In the genomic region with DNA sequence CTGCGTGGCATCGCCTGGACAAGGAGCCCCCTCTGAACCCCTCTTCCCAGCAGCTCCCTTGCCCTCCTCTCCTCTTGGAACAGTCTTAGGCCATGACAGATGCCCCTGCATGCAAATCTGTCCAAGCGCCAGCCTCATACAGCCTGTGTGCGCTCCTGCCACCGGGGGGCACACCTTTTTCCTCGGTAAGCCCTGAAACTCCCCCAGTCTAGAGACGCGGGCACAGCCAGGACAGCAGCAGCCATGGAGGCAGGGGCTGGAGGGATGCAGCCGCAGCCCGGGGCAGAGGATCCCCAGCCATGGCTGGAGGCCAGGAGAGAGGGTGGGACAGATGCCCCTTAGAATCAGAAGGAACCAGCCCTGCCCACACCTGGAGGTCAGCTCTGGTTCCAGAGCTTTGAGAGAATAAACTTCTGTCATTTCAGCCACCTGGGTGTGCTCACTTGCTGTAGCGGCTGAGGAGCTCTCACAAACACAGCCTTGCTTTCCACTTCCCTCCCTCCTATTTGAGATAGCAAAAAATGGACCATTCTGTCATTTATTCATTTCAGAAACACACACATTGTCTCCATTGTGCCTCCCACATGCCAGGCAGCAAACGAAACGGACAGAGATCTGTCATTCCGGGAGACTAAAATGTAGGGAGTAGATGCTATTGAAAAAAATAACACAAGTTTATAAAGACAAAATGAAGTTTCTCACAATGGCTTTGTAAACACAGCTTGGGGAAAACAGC, we compare ENCODE assay signal across 1 cellular context.
TF ChIP-seq lines count a peak whose summit lies in the region.

No MANE protein-coding gene starts in this region.

TF ChIP-seq in WTC11, 78 proteins besides CTCF, POLR2A, EP300 and RAD21:
- TF ChIP-seq, protein P1, sequence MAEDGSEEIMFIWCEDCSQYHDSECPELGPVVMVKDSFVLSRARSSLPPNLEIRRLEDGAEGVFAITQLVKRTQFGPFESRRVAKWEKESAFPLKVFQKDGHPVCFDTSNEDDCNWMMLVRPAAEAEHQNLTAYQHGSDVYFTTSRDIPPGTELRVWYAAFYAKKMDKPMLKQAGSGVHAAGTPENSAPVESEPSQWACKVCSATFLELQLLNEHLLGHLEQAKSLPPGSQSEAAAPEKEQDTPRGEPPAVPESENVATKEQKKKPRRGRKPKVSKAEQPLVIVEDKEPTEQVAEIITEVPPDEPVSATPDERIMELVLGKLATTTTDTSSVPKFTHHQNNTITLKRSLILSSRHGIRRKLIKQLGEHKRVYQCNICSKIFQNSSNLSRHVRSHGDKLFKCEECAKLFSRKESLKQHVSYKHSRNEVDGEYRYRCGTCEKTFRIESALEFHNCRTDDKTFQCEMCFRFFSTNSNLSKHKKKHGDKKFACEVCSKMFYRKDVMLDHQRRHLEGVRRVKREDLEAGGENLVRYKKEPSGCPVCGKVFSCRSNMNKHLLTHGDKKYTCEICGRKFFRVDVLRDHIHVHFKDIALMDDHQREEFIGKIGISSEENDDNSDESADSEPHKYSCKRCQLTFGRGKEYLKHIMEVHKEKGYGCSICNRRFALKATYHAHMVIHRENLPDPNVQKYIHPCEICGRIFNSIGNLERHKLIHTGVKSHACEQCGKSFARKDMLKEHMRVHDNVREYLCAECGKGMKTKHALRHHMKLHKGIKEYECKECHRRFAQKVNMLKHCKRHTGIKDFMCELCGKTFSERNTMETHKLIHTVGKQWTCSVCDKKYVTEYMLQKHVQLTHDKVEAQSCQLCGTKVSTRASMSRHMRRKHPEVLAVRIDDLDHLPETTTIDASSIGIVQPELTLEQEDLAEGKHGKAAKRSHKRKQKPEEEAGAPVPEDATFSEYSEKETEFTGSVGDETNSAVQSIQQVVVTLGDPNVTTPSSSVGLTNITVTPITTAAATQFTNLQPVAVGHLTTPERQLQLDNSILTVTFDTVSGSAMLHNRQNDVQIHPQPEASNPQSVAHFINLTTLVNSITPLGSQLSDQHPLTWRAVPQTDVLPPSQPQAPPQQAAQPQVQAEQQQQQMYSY (CRISPR knock-in tag; IDR thresholded peaks at IDR 0.05) = no peak
- TF ChIP-seq MYBL2 (CRISPR knock-in tag; IDR thresholded peaks at IDR 0.05) (no peak), SMAD3 (CRISPR knock-in tag; IDR thresholded peaks at IDR 0.05; ENCODE audit: borderline replicate concordance) (no peak)
